ENCODE assay signal across 14 cellular contexts in the genomic region with DNA sequence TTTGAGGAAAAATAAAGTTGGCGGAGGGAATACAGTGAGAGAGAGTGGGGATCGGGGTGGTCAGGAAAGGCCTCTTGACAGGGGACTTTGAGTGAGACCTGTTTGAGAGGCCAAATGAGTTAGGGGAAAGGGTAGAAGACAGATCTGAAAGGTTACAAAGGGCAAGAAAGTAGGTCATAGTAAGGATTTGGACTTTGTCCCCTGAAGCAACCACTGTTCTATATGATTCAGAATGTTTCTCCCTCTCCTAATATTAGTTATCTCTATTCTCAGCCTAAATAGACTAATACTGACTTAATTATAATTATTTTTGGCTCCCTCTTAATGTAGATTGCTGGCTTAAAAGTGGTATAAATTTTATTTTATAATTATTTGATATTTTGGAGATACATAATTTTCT.
A peak's percentile ranks its signal among the peaks of the same experiment; 100 is the strongest.
DNase-seq lines count a peak whose midpoint lies in the region; ATAC-seq and TF ChIP-seq lines count a peak whose summit lies in the region.
"Had no signal": no experiment of that assay in that cellular context is flagged by ENCODE, and none has a peak within 500 bp of the region (broad histone marks: within the 10 kb centered on the region; RNA-seq: fewer than 3 reads in every experiment).

No MANE protein-coding gene starts in this region.

- H3K27me3 Mint-ChIP-seq in Calu3 (ENCODE audit: unreplicated experiment): no peaks in the 10 kb centered on the region

- CTCF ChIA-PET in Calu3 (lab: Charles Lee): no interaction called here

- intact Hi-C loops in Calu3 (cut with micrococcal nuclease; ENCODE audit: unreplicated experiment): no loop called here
- intact Hi-C loops in gastrocnemius medialis (cut with DNase I; ENCODE audit: low total_unique reads): no loop called here

- DNase-seq in Calu3 (no peak), SJSA1 (ENCODE audit: low read depth in 1 of 2, low spot score in 2 of 2) (no peak), gastrocnemius medialis (no peak), NCI-H1048 (lab: John Stamatoyannopoulos, UW) (no peak), GM20000 (ENCODE audit: low spot score) (no peak), GDM1 (lab: John Stamatoyannopoulos, UW) (no peak)
- DNase-seq: CD4-positive, CD25-positive, alpha-beta regulatory T cell; DMS 273 treated with DMSO at 0.1 percent for 48 hours; DMS79; Karpas-422 had no signal

- TF ChIP-seq POLR2A in gastrocnemius medialis (IDR thresholded peaks at IDR 0.05): no peak

- H3K27ac ChIP-seq in SJSA1 (peak overlapping the region; percentile 60; the same call in 1 of the 2 replicates), gastrocnemius medialis (peak overlapping the region; percentile 66 to 82 (median 78))
- H3K27ac ChIP-seq: BLaER1 treated with 17β-estradiol and CSF1 and Interleukin-3, amounts not matched to agents 10 nM and 100 nM; HL-60 had no signal

- H3K36me3 ChIP-seq in SJSA1 (no peaks in the 10 kb centered on the region), gastrocnemius medialis (no peaks in the 10 kb centered on the region)
- H3K36me3 ChIP-seq: BLaER1 treated with 17β-estradiol and CSF1 and Interleukin-3, amounts not matched to agents 10 nM and 100 nM had no signal

- H3K4me1 ChIP-seq in SJSA1 (replicated peaks) (peaks cover 56% of the 10 kb centered on the region), gastrocnemius medialis (peaks cover 11 to 19% of the 10 kb centered on the region in 2 donors)

- H3K27ac Mint-ChIP-seq in Calu3 (ENCODE audit: unreplicated experiment): peak overlapping the region; percentile 18
- H3K27ac Mint-ChIP-seq: CD4-positive, CD25-positive, alpha-beta regulatory T cell had no signal

- no TSS peak for BruUV-seq in Calu3 (replicated peaks; lab: Mats Ljungman, UMichigan)

- H3K9me3 ChIP-seq in SJSA1 (replicated peaks) (no peaks in the 10 kb centered on the region), gastrocnemius medialis (no peaks in the 10 kb centered on the region)
- H3K9me3 ChIP-seq: BLaER1 treated with 17β-estradiol and CSF1 and Interleukin-3, amounts not matched to agents 10 nM and 100 nM had no signal

- H3K27me3 ChIP-seq in SJSA1 (replicated peaks) (no peaks in the 10 kb centered on the region), gastrocnemius medialis (no peaks in the 10 kb centered on the region)
- H3K27me3 ChIP-seq: BLaER1 treated with 17β-estradiol and CSF1 and Interleukin-3, amounts not matched to agents 10 nM and 100 nM had no signal

- H3K4me3 Mint-ChIP-seq in Calu3 (ENCODE audit: low read depth, unreplicated experiment): no peak overlapping the region
- H3K4me3 Mint-ChIP-seq: CD4-positive, CD25-positive, alpha-beta regulatory T cell had no signal

- peaks cover 18% of the 10 kb centered on the region for H3K4me1 Mint-ChIP-seq in Calu3 (ENCODE audit: low read depth, unreplicated experiment)

- no peaks in the 10 kb centered on the region for H3K36me3 Mint-ChIP-seq in Calu3 (ENCODE audit: insufficient read depth, unreplicated experiment)
- H3K36me3 Mint-ChIP-seq: CD4-positive, CD25-positive, alpha-beta regulatory T cell had no signal

- no peaks in the 10 kb centered on the region for H3K9me3 Mint-ChIP-seq in Calu3 (ENCODE audit: low read depth, unreplicated experiment)
- H3K9me3 Mint-ChIP-seq: CD4-positive, CD25-positive, alpha-beta regulatory T cell had no signal

- in situ Hi-C loops in gastrocnemius medialis (cut with MboI; ENCODE audit: low sequenced_read_pairs in 4 of 4): no loop called here

- ATAC-seq in GM18870 (IDR thresholded peaks at IDR 0.05; ENCODE audit: unreplicated experiment) (peak; percentile 40), gastrocnemius medialis (peak in 1 of 2 donors; percentile 24)
- ATAC-seq: K562 had no signal

- H3K4me3 ChIP-seq in SJSA1 (no peak overlapping the region), gastrocnemius medialis (no peak overlapping the region)
- H3K4me3 ChIP-seq: BLaER1 treated with 17β-estradiol and CSF1 and Interleukin-3, amounts not matched to agents 10 nM and 100 nM; K562 had no signal

- no peak for TF ChIP-seq CTCF in Calu3 (IDR thresholded peaks at IDR 0.05; ENCODE audit: unreplicated experiment)
- TF ChIP-seq CTCF in gastrocnemius medialis (IDR thresholded peaks at IDR 0.05 in 4 of 5, conservative IDR thresholded peaks at IDR 0.05 in 1 of 5): no peak
- TF ChIP-seq CTCF in GM20000 (IDR thresholded peaks at IDR 0.05; ENCODE audit: extremely low read depth, missing control alignments): no peak
